In genomic region chr2:32918774-32919173, GRCh38 we compare ENCODE assay signal across 27 cellular contexts.
"Had no signal": no experiment of that assay in that cellular context is flagged by ENCODE, and none has a peak within 500 bp of the region (broad histone marks: within the 10 kb centered on the region; RNA-seq: fewer than 3 reads in every experiment).

No MANE protein-coding gene starts in this region.

- H3K27me3 ChIP-seq: heart right ventricle, vagina had no signal

- H3K27ac ChIP-seq: heart right ventricle, left ventricle myocardium inferior, spleen, thoracic aorta, vagina, VCaP had no signal

- DNase-seq: activated CD4-positive, alpha-beta T cell treated with anti-CD3 and anti-CD28 coated beads for 48 hours; activated CD4-positive, alpha-beta T cell treated with anti-CD3 and anti-CD28 coated beads, Interleukin-2, amount 50 U/mL, for 48 hours; activated CD8-positive, alpha-beta memory T cell treated with anti-CD3 and anti-CD28 coated beads, Interleukin-2, amount 50 U/mL, for 48 hours; activated gamma-delta T cell treated with Interleukin-2 at 50 U/mL for 16 hours; activated naive CD4-positive, alpha-beta T cell treated with anti-CD3 and anti-CD28 coated beads, Interleukin-2, amount 50 U/mL, for 16 hours; activated naive CD8-positive, alpha-beta T cell treated with anti-CD3 and anti-CD28 coated beads, Interleukin-2, amount 50 U/mL, for 24 hours; activated T-cell treated with anti-CD3 and anti-CD28 coated beads, Interleukin-2, amount 50 U/mL, for 24 hours; anterior cingulate cortex; endodermal cell; foreskin melanocyte; heart right ventricle; left ventricle myocardium inferior; mesendoderm; mucosa of descending colon; posterior cingulate gyrus; right cardiac atrium; spleen; stimulated activated naive CD4-positive, alpha-beta T cell; T-helper 9 cell had no signal

- ATAC-seq: activated CD4-positive, CD25-positive, alpha-beta regulatory T cell treated with anti-CD3 and anti-CD28 coated beads, Interleukin-2, amount 50 U/mL, for 24 hours; activated naive CD8-positive, alpha-beta T cell treated with anti-CD3 and anti-CD28 coated beads, Interleukin-2, amount 50 U/mL, for 24 hours; activated T-helper 17 cell treated with anti-CD3 and anti-CD28 coated beads, Interleukin-2, amount 50 U/mL, for 72 hours; esophagus mucosa; heart right ventricle; mucosa of descending colon; natural killer cell treated with Interleukin-12 subunit alpha and Interleukin-12 subunit beta and Interleukin-15 and Interleukin-18, amount 100 ng/mL, for 72 hours; right cardiac atrium had no signal

- H3K9me3 ChIP-seq: heart right ventricle, left ventricle myocardium inferior, mucosa of descending colon, spleen, thoracic aorta, vagina had no signal

- H3K4me1 ChIP-seq: heart right ventricle, left ventricle myocardium inferior, spleen, vagina had no signal

- H3K36me3 ChIP-seq: heart right ventricle, left ventricle myocardium inferior, spleen, thoracic aorta, vagina had no signal

- H3K4me3 ChIP-seq: heart right ventricle, left ventricle myocardium inferior, lung, mucosa of descending colon, spleen, thoracic aorta, vagina had no signal
